ENCODE assay signal across 8 cellular contexts in the genomic region with DNA sequence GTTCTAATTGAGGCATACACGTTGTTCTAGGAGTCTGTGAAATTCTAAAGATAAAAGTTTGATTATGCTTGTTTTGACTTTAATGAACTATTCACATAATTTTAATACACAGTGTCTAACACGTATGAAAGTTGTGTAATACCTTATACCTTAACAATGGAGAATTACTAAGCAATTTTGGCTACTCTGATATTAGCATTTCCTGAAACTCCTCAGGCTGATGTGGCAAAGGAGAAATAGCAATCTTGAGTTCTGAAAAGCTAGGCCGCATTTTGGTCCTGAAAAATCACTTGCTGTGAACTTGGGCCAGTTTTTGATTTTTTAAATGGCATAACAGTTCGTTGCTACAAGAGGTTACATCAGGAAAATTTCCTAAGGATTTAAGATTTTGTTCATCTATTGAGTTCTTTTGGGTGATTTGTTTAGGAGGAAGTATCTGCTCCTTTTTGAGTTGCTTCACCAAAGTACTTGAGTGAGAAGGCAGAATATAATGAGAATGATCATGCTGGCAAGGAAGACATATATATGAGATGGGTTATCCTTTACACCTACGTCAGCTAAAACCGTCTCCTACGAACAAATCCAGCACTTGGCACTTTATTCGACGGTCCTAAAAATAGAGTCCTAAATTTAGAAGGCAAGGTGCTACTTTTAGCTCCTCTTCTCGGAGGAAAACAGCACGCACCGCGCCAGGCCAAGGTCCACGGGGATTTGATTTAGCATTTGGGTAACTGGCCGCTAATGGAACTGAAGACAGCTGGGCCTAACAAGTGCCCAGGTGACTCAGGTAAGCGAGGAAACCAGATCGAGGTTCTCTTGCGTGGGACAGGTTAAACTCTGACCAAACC. TPM values are rescaled to one million over a fixed set of nuclear protein-coding genes. Genes with fewer than 3 reads are reported as not detected.
A peak's percentile ranks its signal among the peaks of the same experiment; 100 is the strongest.
DNase-seq lines count a peak whose midpoint lies in the region; ATAC-seq, FAIRE-seq and TF ChIP-seq lines count a peak whose summit lies in the region.

No MANE protein-coding gene starts in this region.

- TF ChIP-seq CTCF in pancreas (IDR thresholded peaks at IDR 0.05), result no peak

- H3K4me1 ChIP-seq in pancreas, result peaks cover 0 to 26% (median 17%) of the 10 kb centered on the region in 3 donors

- DNase-seq in G401 (ENCODE audit: low spot score) (peak; percentile 61), globus pallidus (ENCODE audit: low spot score) (peak; percentile 31), pancreas (peak in 1 of 6 donors; percentile 89), GM19240 (ENCODE audit: insufficient read length, low spot score) (no peak), NCI-H128 (lab: John Stamatoyannopoulos, UW; ENCODE audit: unreplicated experiment) (no peak)
- DNase-seq in activated CD4-positive, alpha-beta memory T cell treated with anti-CD3 and anti-CD28 coated beads for 36 hours, result no peak

- CTCF ChIA-PET in activated CD4-positive, alpha-beta memory T cell treated with anti-CD3 and anti-CD28 coated beads for 36 hours (lab: Charles Lee), result no interaction called here

- H3K27ac Mint-ChIP-seq in IgD-negative memory B cell, result peak overlapping the region; percentile 98 to 99 (median 98)
- H3K27ac Mint-ChIP-seq in activated CD4-positive, alpha-beta memory T cell treated with anti-CD3 and anti-CD28 coated beads for 36 hours, result peak overlapping the region; percentile 90

- H3K4me1 Mint-ChIP-seq in IgD-negative memory B cell, result peaks cover 30 to 32% (median 30%) of the 10 kb centered on the region in 3 donors
- peaks cover 37% of the 10 kb centered on the region for H3K4me1 Mint-ChIP-seq in activated CD4-positive, alpha-beta memory T cell treated with anti-CD3 and anti-CD28 coated beads for 36 hours (ENCODE audit: low read depth)

- ATAC-seq in pancreas (peak in 1 of 4 donors; percentile 17), GM19397 (IDR thresholded peaks at IDR 0.05; ENCODE audit: unreplicated experiment) (no peak)

- no peaks in the 10 kb centered on the region for H3K27me3 Mint-ChIP-seq in IgD-negative memory B cell
- no peaks in the 10 kb centered on the region for H3K27me3 Mint-ChIP-seq in activated CD4-positive, alpha-beta memory T cell treated with anti-CD3 and anti-CD28 coated beads for 36 hours

- POLR2A ChIA-PET in activated CD4-positive, alpha-beta memory T cell treated with anti-CD3 and anti-CD28 coated beads for 36 hours (lab: Charles Lee), result interaction anchor here (1.2 to 2.9 kb wide), 5 partner anchors 37 to 166 kb away, joined by 4 to 16 read pairs (median 10); a partner anchor contains a TSS

- no peaks in the 10 kb centered on the region for H3K27me3 ChIP-seq in pancreas

- peaks cover 0 to 2% (median 0%) of the 10 kb centered on the region in 3 donors for H3K9me3 Mint-ChIP-seq in IgD-negative memory B cell
- peaks cover 11% of the 10 kb centered on the region for H3K9me3 Mint-ChIP-seq in activated CD4-positive, alpha-beta memory T cell treated with anti-CD3 and anti-CD28 coated beads for 36 hours

- H3K4me3 ChIP-seq in pancreas, result peak overlapping the region; percentile 67 to 84 (median 76)

- peak overlapping the region; percentile 94 to 97 (median 96) for H3K4me3 Mint-ChIP-seq in IgD-negative memory B cell
- H3K4me3 Mint-ChIP-seq in activated CD4-positive, alpha-beta memory T cell treated with anti-CD3 and anti-CD28 coated beads for 36 hours, result peak overlapping the region; percentile 84

- H3K9me3 ChIP-seq in pancreas, result no peaks in the 10 kb centered on the region

- H3K36me3 Mint-ChIP-seq in IgD-negative memory B cell, result peaks cover 3% of the 10 kb centered on the region
- peaks cover 3% of the 10 kb centered on the region for H3K36me3 Mint-ChIP-seq in activated CD4-positive, alpha-beta memory T cell treated with anti-CD3 and anti-CD28 coated beads for 36 hours

- FAIRE-seq in pancreas (lab: Jason Lieb, UNC), result no peak

- WGBS in pancreas, 2 donors, result 2 to 3% methylated on average over 18 of the region's 18 CpGs

- H3K27ac ChIP-seq in pancreas, result peak overlapping the region; percentile 92 to 99 (median 96)

- no peaks in the 10 kb centered on the region for H3K36me3 ChIP-seq in pancreas

- in situ Hi-C loops in G401 (cut with HindIII; ENCODE audit: low sequenced_read_pairs), result no loop called here

- intact Hi-C loops in activated CD4-positive, alpha-beta memory T cell treated with anti-CD3 and anti-CD28 coated beads for 36 hours (cut with micrococcal nuclease), result no loop called here
- intact Hi-C loops in pancreas (cut with DNase I), result no loop called here

RNA-seq across cellular contexts. Expression of a gene that starts 32.2 kb away (rescaled TPM):
- 12.1 and 22.2 TPM in 2 replicates for total RNA-seq in G401 (2014; rRNA removed; shearing (Covaris generic))
- polyA plus RNA-seq in IgD-negative memory B cell, result 24.8 TPM
- total RNA-seq in activated CD4-positive, alpha-beta memory T cell treated with anti-CD3 and anti-CD28 coated beads for 36 hours, result 10 to 100 TPM; 23.8 to 24.1 TPM
- 10 to 100 TPM; 24.7 to 39.3 (median 31.2) TPM for total RNA-seq in pancreas
- polyA plus RNA-seq in pancreas, result 10 to 100 TPM; 34.0 to 47.4 TPM

Comparison
In these comparisons a context has a peak if more than half of its experiments do, and no peak if none do; other contexts are left out.
1. DNase-seq: peak in G401 (single experiment) and globus pallidus (single experiment); none in activated CD4-positive, alpha-beta memory T cell treated with anti-CD3 and anti-CD28 coated beads for 36 hours (single experiment), GM19240 (single experiment) and NCI-H128 (single experiment).